Comparison of ENCODE assay signal across 8 cellular contexts in the genomic region with DNA sequence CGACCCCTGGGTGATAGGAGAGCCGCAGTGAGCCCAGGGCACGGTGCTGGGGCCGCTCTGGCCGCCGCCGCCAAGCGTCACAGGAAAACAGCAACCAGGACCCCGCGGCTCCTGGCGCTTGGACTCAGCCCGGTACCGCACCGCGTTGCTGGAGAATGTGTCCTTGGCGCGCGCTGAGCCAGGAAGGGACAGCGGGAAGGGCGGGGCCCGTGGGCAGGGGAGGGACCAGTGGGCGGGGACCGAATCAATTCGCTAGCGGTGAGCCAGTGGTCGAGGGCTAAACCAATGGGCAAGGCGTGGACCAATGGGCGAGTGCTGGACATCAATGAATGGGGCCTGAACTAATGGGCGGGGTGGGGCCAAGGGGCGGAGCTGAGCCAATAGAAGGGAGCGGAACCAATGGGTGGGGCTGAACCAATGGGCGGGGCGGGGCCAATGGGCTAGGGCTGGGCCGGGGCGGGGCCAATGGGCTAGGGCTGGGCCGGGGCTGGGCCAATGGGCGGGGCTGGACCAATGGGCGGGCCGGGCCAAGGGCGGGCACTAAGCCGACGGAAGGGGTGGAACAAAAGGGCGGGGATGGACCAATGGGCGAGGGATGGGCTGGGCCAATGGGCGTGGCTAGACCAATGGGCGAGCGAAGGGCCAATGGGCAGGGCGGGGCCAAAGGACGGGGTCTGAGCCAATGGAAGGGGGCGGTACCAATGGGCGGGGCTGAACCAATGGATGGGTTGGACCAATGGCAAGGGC. TPM values are rescaled to one million over a fixed set of nuclear protein-coding genes. Genes with fewer than 3 reads are reported as not detected.
DNase-seq lines count a peak whose midpoint lies in the region; ATAC-seq and TF ChIP-seq lines count a peak whose summit lies in the region.

No MANE protein-coding gene starts in this region.

- ATAC-seq in DND-41 (ENCODE audit: insufficient read depth, low read depth): peak; percentile 24; the same call in 2 of the 3 replicates
- peak; percentile 68 for ATAC-seq in GM21825 (IDR thresholded peaks at IDR 0.05; ENCODE audit: unreplicated experiment)

- peaks cover 4% of the 10 kb centered on the region for H3K36me3 Mint-ChIP-seq in nephron (ENCODE audit: low read depth)
- no peaks in the 10 kb centered on the region for H3K36me3 Mint-ChIP-seq in stimulated activated naive CD8-positive, alpha-beta T cell treated with anti-CD3 and anti-CD28 coated beads, Interleukin-15, Interleukin-2, amounts not matched to agents 100 ng/mL and 50 ng/mL, for 24 hours (ENCODE audit: low read depth)

- H3K27me3 Mint-ChIP-seq in nephron (ENCODE audit: low read depth): peaks cover 3% of the 10 kb centered on the region
- no peaks in the 10 kb centered on the region for H3K27me3 Mint-ChIP-seq in stimulated activated naive CD8-positive, alpha-beta T cell treated with anti-CD3 and anti-CD28 coated beads, Interleukin-15, Interleukin-2, amounts not matched to agents 100 ng/mL and 50 ng/mL, for 24 hours

- H3K36me3 ChIP-seq in DND-41 (ENCODE audit: insufficient read depth, low read length): no peaks in the 10 kb centered on the region

- H3K4me3 Mint-ChIP-seq in nephron: peak overlapping the region; percentile 93 to 99 (median 97)
- H3K4me3 Mint-ChIP-seq in stimulated activated naive CD8-positive, alpha-beta T cell treated with anti-CD3 and anti-CD28 coated beads, Interleukin-15, Interleukin-2, amounts not matched to agents 100 ng/mL and 50 ng/mL, for 24 hours: peak overlapping the region; percentile 94

- H3K79me2 ChIP-seq in DND-41 (ENCODE audit: insufficient read depth, low read length): no peaks in the 10 kb centered on the region

- H3K27ac Mint-ChIP-seq in nephron: peak overlapping the region; percentile 28 to 86 (median 84)
- peak overlapping the region; percentile 26 for H3K27ac Mint-ChIP-seq in stimulated activated naive CD8-positive, alpha-beta T cell treated with anti-CD3 and anti-CD28 coated beads, Interleukin-15, Interleukin-2, amounts not matched to agents 100 ng/mL and 50 ng/mL, for 24 hours

- CTCF ChIA-PET in RWPE1 (lab: Yijun Ruan, JAX): no interaction called here

- no peak overlapping the region for H2AFZ ChIP-seq in DND-41 (ENCODE audit: low read depth, low read length)

- no peaks in the 10 kb centered on the region for H3K27me3 ChIP-seq in DND-41 (ENCODE audit: insufficient read depth, low read length, poor library complexity)

- peaks cover 13% of the 10 kb centered on the region for H3K4me1 Mint-ChIP-seq in nephron
- peaks cover 26% of the 10 kb centered on the region for H3K4me1 Mint-ChIP-seq in stimulated activated naive CD8-positive, alpha-beta T cell treated with anti-CD3 and anti-CD28 coated beads, Interleukin-15, Interleukin-2, amounts not matched to agents 100 ng/mL and 50 ng/mL, for 24 hours (ENCODE audit: low read depth)

- H4K20me1 ChIP-seq in DND-41 (ENCODE audit: insufficient read depth, low read length): no peaks in the 10 kb centered on the region

- no peaks in the 10 kb centered on the region for H3K9me3 Mint-ChIP-seq in nephron
- H3K9me3 Mint-ChIP-seq in stimulated activated naive CD8-positive, alpha-beta T cell treated with anti-CD3 and anti-CD28 coated beads, Interleukin-15, Interleukin-2, amounts not matched to agents 100 ng/mL and 50 ng/mL, for 24 hours: no peaks in the 10 kb centered on the region

- H3K27ac ChIP-seq in DND-41 (ENCODE audit: low read length): no peak overlapping the region
- H3K27ac ChIP-seq in RWPE1: peak overlapping the region; percentile 93

- 0 out of 2 replicates have a peak, but pooled peaks cover 2% of the 10 kb centered on the region for H3K4me1 ChIP-seq in DND-41 (ENCODE audit: insufficient read depth, low read length)

- TF ChIP-seq CTCF in DND-41 (IDR thresholded peaks at IDR 0.05; ENCODE audit: borderline replicate concordance, extremely low read depth, low read length, poor library complexity, severe bottlenecking): no peak
- no peak for TF ChIP-seq CTCF in RWPE1 (conservative IDR thresholded peaks at IDR 0.05; ENCODE audit: low read depth)
- TF ChIP-seq CTCF in nephron (IDR thresholded peaks at IDR 0.05; ENCODE audit: unreplicated experiment in 3 of 3): no peak

- H3K4me3 ChIP-seq in DND-41 (ENCODE audit: low read depth in 1 of 2, low read length in 2 of 2): no peak overlapping the region

- H3K9ac ChIP-seq in DND-41 (ENCODE audit: low read depth, low read length): no peak overlapping the region

- DNase-seq in DND-41 (peak; percentile 38), LHCN-M2 (ENCODE audit: low read depth) (peak; percentile 99), RWPE1 (ENCODE audit: low spot score) (peak; percentile 99), fibroblast of the conjunctiva (ENCODE audit: low read depth) (peak; percentile 100)
- DNase-seq in activated effector memory CD4-positive, alpha-beta T cell treated with Interleukin-2 at 50 U/mL for 16 hours: peak; percentile 77

- no peaks in the 10 kb centered on the region for H3K9me3 ChIP-seq in DND-41 (ENCODE audit: insufficient read depth, low read length, severe bottlenecking)

- H3K4me2 ChIP-seq in DND-41 (ENCODE audit: insufficient read depth, low read length): no peak overlapping the region

- POLR2A ChIA-PET in RWPE1 (lab: Yijun Ruan, JAX; ENCODE audit: low non-redundant PET): interaction anchor here (0.6 to 1.0 kb wide), 2 partner anchors 15 to 59 kb away, joined by 3 to 6 read pairs; a partner anchor contains a TSS

RNA-seq across cellular contexts. Expression of a gene that starts 6.3 kb away (rescaled TPM):
- total RNA-seq in LHCN-M2 (2014; rRNA removed): 38.6 and 43.4 TPM in 2 replicates
- polyA plus RNA-seq in LHCN-M2 (2012): 19.0 TPM

RNA-seq across cellular contexts. Expression of a gene that starts 22.4 kb away (rescaled TPM):
- 70.2 and 79.7 TPM in 2 replicates for total RNA-seq in LHCN-M2 (2014; rRNA removed)
- 36.7 TPM for polyA plus RNA-seq in LHCN-M2 (2012)

RNA-seq across cellular contexts. Expression of a gene that starts 47.4 kb away (rescaled TPM):
- not detected in 2 replicates for total RNA-seq in LHCN-M2 (2014; rRNA removed)
- polyA plus RNA-seq in LHCN-M2 (2012): not detected

RNA-seq across cellular contexts. Expression of a gene that starts 58.7 kb away (rescaled TPM):
- total RNA-seq in LHCN-M2 (2014; rRNA removed): 1.5 and 1.7 TPM in 2 replicates
- 0.63 TPM for polyA plus RNA-seq in LHCN-M2 (2012)

Comparison
In these comparisons a context has a peak if more than half of its experiments do, and no peak if none do; other contexts are left out.
1. DNase-seq: peak in every context shown above with its lines; median percentile 100 in fibroblast of the conjunctiva; 99 in LHCN-M2; 99 in RWPE1; 77 in activated effector memory CD4-positive, alpha-beta T cell treated with Interleukin-2 at 50 U/mL for 16 hours; 38 in DND-41.